Comparison of ENCODE assay signal across 14 cellular contexts in the genomic region with DNA sequence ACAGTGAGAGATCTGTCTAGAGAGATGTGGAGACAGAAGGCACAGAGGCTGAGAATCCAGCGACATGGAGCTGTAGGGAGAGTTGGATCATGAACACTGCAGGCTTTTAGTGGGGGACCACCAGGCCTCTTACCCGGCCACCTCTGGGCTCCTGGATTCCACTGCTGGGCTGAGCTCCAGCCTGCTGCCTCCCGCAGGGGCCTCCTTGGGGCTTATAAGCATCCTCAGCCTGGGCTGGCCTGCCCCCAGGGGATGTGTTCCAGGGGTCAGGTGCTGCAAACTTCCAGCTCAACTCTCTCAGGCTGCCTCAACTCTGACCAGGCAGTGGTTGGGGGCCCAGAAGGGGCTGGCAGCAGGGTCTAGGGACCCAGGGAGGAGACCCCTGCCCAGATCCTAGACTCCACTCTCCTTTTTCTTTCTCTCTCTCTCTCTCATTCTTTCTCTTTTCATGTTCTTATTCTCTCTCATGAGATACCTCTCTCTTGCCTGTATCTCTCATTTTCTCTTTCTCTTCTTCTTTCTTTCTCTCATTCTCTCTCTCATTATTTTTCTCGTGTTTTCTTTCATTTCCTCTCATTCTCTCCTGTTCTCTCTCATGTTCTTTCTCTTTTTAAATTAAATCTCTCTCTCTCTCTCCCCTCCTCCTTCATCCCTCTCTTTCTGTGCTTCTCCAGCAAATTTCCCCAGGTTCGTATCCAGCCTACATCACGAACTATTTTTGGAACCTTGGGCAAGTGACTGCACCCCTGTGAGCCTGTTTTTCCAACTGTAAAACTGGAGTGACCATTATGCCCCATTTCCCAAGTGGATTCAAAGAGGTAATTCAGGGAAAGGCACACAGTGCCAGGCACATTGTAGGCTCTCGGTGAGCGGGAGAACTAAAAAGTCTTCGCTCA. TPM values are rescaled to one million over a fixed set of nuclear protein-coding genes. Genes with fewer than 3 reads are reported as not detected.
DNase-seq lines count a peak whose midpoint lies in the region; ATAC-seq and TF ChIP-seq lines count a peak whose summit lies in the region.
"Had no signal": no experiment of that assay in that cellular context is flagged by ENCODE, and none has a peak within 500 bp of the region (broad histone marks: within the 10 kb centered on the region; RNA-seq: fewer than 3 reads in every experiment).

A gene with protein sequence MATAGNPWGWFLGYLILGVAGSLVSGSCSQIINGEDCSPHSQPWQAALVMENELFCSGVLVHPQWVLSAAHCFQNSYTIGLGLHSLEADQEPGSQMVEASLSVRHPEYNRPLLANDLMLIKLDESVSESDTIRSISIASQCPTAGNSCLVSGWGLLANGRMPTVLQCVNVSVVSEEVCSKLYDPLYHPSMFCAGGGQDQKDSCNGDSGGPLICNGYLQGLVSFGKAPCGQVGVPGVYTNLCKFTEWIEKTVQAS (minus strand): TSS at position 190 of the 896 bp plus-strand sequence. CDS start 657 bp downstream, outside the sequence.

- intact Hi-C loops in IMR-90 (cut with micrococcal nuclease), result no loop called here
- intact Hi-C loops in activated T-helper 2 cell treated with anti-CD3 and anti-CD28 coated beads, Interferon-gamma antibody, Interleukin-2, Interleukin-4, amounts not matched to agents 10 μg/mL and 5 μg/mL and 100 μg/mL, durations not matched to agents 14 hours and 24 hours and 36 hours (cut with micrococcal nuclease), result no loop called here

- H3K4me1 Mint-ChIP-seq in GM23338 (peaks cover 11% of the 10 kb centered on the region), T-cell (peaks cover 12% of the 10 kb centered on the region in 3 donors)
- H3K4me1 Mint-ChIP-seq in stimulated activated naive B cell treated with anti-CD40 and anti-IgM and Interleukin-4, amounts not matched to agents 10 μg/mL and 1 μg/mL and 100 μg/mL, for 72 hours, result peaks cover 12 to 17% of the 10 kb centered on the region in 2 donors
- H3K4me1 Mint-ChIP-seq in activated T-helper 2 cell treated with anti-CD3 and anti-CD28 coated beads, Interferon-gamma antibody, Interleukin-2, Interleukin-4, amounts not matched to agents 10 μg/mL and 5 μg/mL and 100 μg/mL, durations not matched to agents 14 hours and 24 hours and 36 hours (ENCODE audit: low read depth), result peaks cover 4% of the 10 kb centered on the region

- TF ChIP-seq CTCF in GM23338 (conservative IDR thresholded peaks at IDR 0.05; ENCODE audit: low read depth in 2 of 2) (no peak), IMR-90 (conservative IDR thresholded peaks at IDR 0.05; ENCODE audit: low read depth, low read length) (no peak)

- in situ Hi-C loops in IMR-90 (cut with MboI; ENCODE audit: low sequenced_read_pairs), result no loop called here

- POLR2A ChIA-PET in IMR-90 (lab: Charles Lee; ENCODE audit: unreplicated experiment), result no interaction called here
- POLR2A ChIA-PET in T-cell (lab: Charles Lee), result no interaction called here

- no peaks in the 10 kb centered on the region for H3K9me1 ChIP-seq in IMR-90 (ENCODE audit: insufficient read depth, low read length)

- dilution Hi-C loops in IMR-90 (cut with HindIII; ENCODE audit: low sequenced_read_pairs, unreplicated experiment), result no loop called here

- H3K27me3 Mint-ChIP-seq in GM23338 (ENCODE audit: insufficient read depth, low read depth, poor library complexity) (peaks cover 25% of the 10 kb centered on the region), T-cell (peaks cover 41 to 55% of the 10 kb centered on the region in 2 donors)
- peaks cover 0 to 55% of the 10 kb centered on the region in 2 donors for H3K27me3 Mint-ChIP-seq in stimulated activated naive B cell treated with anti-CD40 and anti-IgM and Interleukin-4, amounts not matched to agents 10 μg/mL and 1 μg/mL and 100 μg/mL, for 72 hours
- peaks cover 33% of the 10 kb centered on the region for H3K27me3 Mint-ChIP-seq in activated T-helper 2 cell treated with anti-CD3 and anti-CD28 coated beads, Interferon-gamma antibody, Interleukin-2, Interleukin-4, amounts not matched to agents 10 μg/mL and 5 μg/mL and 100 μg/mL, durations not matched to agents 14 hours and 24 hours and 36 hours (ENCODE audit: low read depth)

- H4K91ac ChIP-seq in IMR-90 (ENCODE audit: insufficient read depth, low read depth, low read length), result no peak within 1 kb of the TSS

- 66% methylated on average over 5 of the region's 9 CpGs; no CpG with 5 or more reads in 1 of the 2 experiments for WGBS in IMR-90 (ENCODE audit: extremely low coverage in 2 of 2, insufficient read length in 1 of 2), 2 experiments

- H3K36me3 ChIP-seq in GM23338 (ENCODE audit: insufficient read depth) (no peaks in the 10 kb centered on the region), IMR-90 (ENCODE audit: control insufficient read depth, insufficient read depth, low read length) (no peaks in the 10 kb centered on the region), iPS-15b (ENCODE audit: control insufficient read depth, insufficient read depth, low read length) (no peaks in the 10 kb centered on the region)
- H3K36me3 ChIP-seq: BLaER1 had no signal

- H2AK5ac ChIP-seq in IMR-90 (ENCODE audit: low read depth, low read length), result no peak within 1 kb of the TSS

- DNase-seq in GM23338 (ENCODE audit: low spot score), result no peak
- no peak for DNase-seq in IMR-90
- DNase-seq in stimulated activated naive B cell treated with anti-CD40 and anti-IgM and Interleukin-4, amounts not matched to agents 10 μg/mL and 1 μg/mL and 100 μg/mL, for 72 hours, result no peak
- no peak for DNase-seq in activated T-helper 2 cell treated with anti-CD3 and anti-CD28 coated beads, Interferon-gamma antibody, Interleukin-2, Interleukin-4, amounts not matched to agents 10 μg/mL and 5 μg/mL and 100 μg/mL, durations not matched to agents 14 hours and 24 hours and 36 hours (ENCODE audit: low spot score)
- no peak for DNase-seq in T-cell
- DNase-seq: Caco-2; CD8-positive, alpha-beta memory T cell; GOT3; KG1 had no signal

- H3K4me1 ChIP-seq in GM23338 (ENCODE audit: insufficient read depth) (peaks cover 11% of the 10 kb centered on the region), IMR-90 (ENCODE audit: control insufficient read depth, insufficient read depth, low read length) (no peaks in the 10 kb centered on the region), iPS-15b (ENCODE audit: control insufficient read depth, insufficient read depth, low read length) (no peaks in the 10 kb centered on the region)
- H3K4me1 ChIP-seq: Caco-2 had no signal

- no peak within 1 kb of the TSS for H3K4ac ChIP-seq in IMR-90 (ENCODE audit: low read depth, low read length)

- H3K4me3 Mint-ChIP-seq in GM23338 (peak within 1 kb of the TSS; percentile 74; the same call in 2 of the 3 replicates), T-cell (no peak within 1 kb of the TSS)
- no peak within 1 kb of the TSS for H3K4me3 Mint-ChIP-seq in stimulated activated naive B cell treated with anti-CD40 and anti-IgM and Interleukin-4, amounts not matched to agents 10 μg/mL and 1 μg/mL and 100 μg/mL, for 72 hours
- H3K4me3 Mint-ChIP-seq in activated T-helper 2 cell treated with anti-CD3 and anti-CD28 coated beads, Interferon-gamma antibody, Interleukin-2, Interleukin-4, amounts not matched to agents 10 μg/mL and 5 μg/mL and 100 μg/mL, durations not matched to agents 14 hours and 24 hours and 36 hours (ENCODE audit: low read depth), result no peak within 1 kb of the TSS

- H2AK9ac ChIP-seq in IMR-90 (replicated peaks; ENCODE audit: low read depth, low read length, poor library complexity), result no peak within 1 kb of the TSS

- H2BK5ac ChIP-seq in IMR-90 (ENCODE audit: low read depth, low read length, poor library complexity, severe bottlenecking), result no peak within 1 kb of the TSS

- 0 out of 2 replicates have a peak, but pooled peaks cover 2% of the 10 kb centered on the region for H3F3A ChIP-seq in GM23338 (replicated peaks; ENCODE audit: low read depth)

- no peaks in the 10 kb centered on the region for H3K9me3 ChIP-seq in IMR-90 (ENCODE audit: control insufficient read depth, insufficient read depth, low read length)
- H3K9me3 ChIP-seq in iPS-15b (ENCODE audit: control insufficient read depth, insufficient read depth, low read length), result no peaks in the 10 kb centered on the region
- H3K9me3 ChIP-seq: BLaER1, Caco-2 had no signal

- H3K9me3 Mint-ChIP-seq in GM23338 (no peaks in the 10 kb centered on the region; the same call in 1 of the 3 replicates), T-cell (no peaks in the 10 kb centered on the region)
- H3K9me3 Mint-ChIP-seq in stimulated activated naive B cell treated with anti-CD40 and anti-IgM and Interleukin-4, amounts not matched to agents 10 μg/mL and 1 μg/mL and 100 μg/mL, for 72 hours, result no peaks in the 10 kb centered on the region
- no peaks in the 10 kb centered on the region for H3K9me3 Mint-ChIP-seq in activated T-helper 2 cell treated with anti-CD3 and anti-CD28 coated beads, Interferon-gamma antibody, Interleukin-2, Interleukin-4, amounts not matched to agents 10 μg/mL and 5 μg/mL and 100 μg/mL, durations not matched to agents 14 hours and 24 hours and 36 hours

- BruUV-seq in IMR-90 (replicated peaks; lab: Mats Ljungman, UMichigan), result no TSS peak

- H3K14ac ChIP-seq in IMR-90 (replicated peaks; ENCODE audit: low read depth, low read length), result no peak within 1 kb of the TSS

- no peaks in the 10 kb centered on the region for H3K79me1 ChIP-seq in IMR-90 (ENCODE audit: low read depth in 1 of 2, low read length in 2 of 2)

- H3K56ac ChIP-seq in IMR-90 (ENCODE audit: extremely low read depth, insufficient read depth, low read length), result no peak within 1 kb of the TSS

- no peak within 1 kb of the TSS for H3K27ac ChIP-seq in GM23338 (ENCODE audit: low read depth)
- H3K27ac ChIP-seq in IMR-90 (ENCODE audit: insufficient read depth, low read length), result no peak within 1 kb of the TSS
- H3K27ac ChIP-seq: BLaER1 had no signal

- H2AFZ ChIP-seq in GM23338 (peak within 1 kb of the TSS; percentile 95), IMR-90 (replicated peaks; ENCODE audit: low read length, poor library complexity) (peak within 1 kb of the TSS; percentile 39)

- H3K27me3 ChIP-seq in GM23338 (ENCODE audit: insufficient read depth) (peaks cover 57% of the 10 kb centered on the region), IMR-90 (ENCODE audit: control insufficient read depth, insufficient read depth, low read length) (peaks cover 11% of the 10 kb centered on the region), iPS-15b (ENCODE audit: control insufficient read depth, insufficient read depth, low read length) (peaks cover 67% of the 10 kb centered on the region)

- CTCF ChIA-PET in IMR-90 (lab: Yijun Ruan, JAX) (interaction anchor here (1.2 to 1.3 kb wide), 2 partner anchors 10 kb away, joined by 3 read pairs; no protein-coding TSS in a partner anchor), T-cell (lab: Charles Lee) (interaction anchor here in 1 of 2 donors (0.7 kb wide), 1 partner anchor 16 kb away, joined by 6 read pairs; no protein-coding TSS in a partner anchor)

- no peaks in the 10 kb centered on the region for H3K79me2 ChIP-seq in GM23338 (replicated peaks; ENCODE audit: insufficient read depth)

- H3K27ac Mint-ChIP-seq in GM23338 (no peak within 1 kb of the TSS), T-cell (peak within 1 kb of the TSS in 1 of 2 donors; percentile 12)
- H3K27ac Mint-ChIP-seq in stimulated activated naive B cell treated with anti-CD40 and anti-IgM and Interleukin-4, amounts not matched to agents 10 μg/mL and 1 μg/mL and 100 μg/mL, for 72 hours, result peak within 1 kb of the TSS; percentile 0
- H3K27ac Mint-ChIP-seq in activated T-helper 2 cell treated with anti-CD3 and anti-CD28 coated beads, Interferon-gamma antibody, Interleukin-2, Interleukin-4, amounts not matched to agents 10 μg/mL and 5 μg/mL and 100 μg/mL, durations not matched to agents 14 hours and 24 hours and 36 hours, result no peak within 1 kb of the TSS
- H3K27ac Mint-ChIP-seq: CD8-positive, alpha-beta memory T cell had no signal

- no peaks in the 10 kb centered on the region; the same call in 2 of the 3 replicates for H3K36me3 Mint-ChIP-seq in GM23338 (ENCODE audit: low read depth)
- no peaks in the 10 kb centered on the region for H3K36me3 Mint-ChIP-seq in stimulated activated naive B cell treated with anti-CD40 and anti-IgM and Interleukin-4, amounts not matched to agents 10 μg/mL and 1 μg/mL and 100 μg/mL, for 72 hours
- no peaks in the 10 kb centered on the region for H3K36me3 Mint-ChIP-seq in activated T-helper 2 cell treated with anti-CD3 and anti-CD28 coated beads, Interferon-gamma antibody, Interleukin-2, Interleukin-4, amounts not matched to agents 10 μg/mL and 5 μg/mL and 100 μg/mL, durations not matched to agents 14 hours and 24 hours and 36 hours (ENCODE audit: low read depth)
- no peaks in the 10 kb centered on the region for H3K36me3 Mint-ChIP-seq in T-cell
- H3K36me3 Mint-ChIP-seq: CD8-positive, alpha-beta memory T cell had no signal

- no peaks in the 10 kb centered on the region for H4K20me1 ChIP-seq in GM23338 (replicated peaks; ENCODE audit: insufficient read depth)
- H4K20me1 ChIP-seq in IMR-90 (ENCODE audit: insufficient read depth, low read length), result no peaks in the 10 kb centered on the region
- H4K20me1 ChIP-seq: BLaER1 had no signal

- no peak within 1 kb of the TSS for H2BK15ac ChIP-seq in IMR-90 (ENCODE audit: low read depth, low read length)

- no peak for TF ChIP-seq POLR2A in IMR-90 (IDR thresholded peaks at IDR 0.05; ENCODE audit: low read depth, low read length)

- no peaks in the 10 kb centered on the region for H3K9me2 ChIP-seq in GM23338 (ENCODE audit: insufficient read depth)

- H3K9ac ChIP-seq in IMR-90 (ENCODE audit: low read depth, low read length) (no peak within 1 kb of the TSS), iPS-15b (ENCODE audit: low read depth, low read length) (no peak within 1 kb of the TSS)
- H3K9ac ChIP-seq: BLaER1 had no signal

- no peak within 1 kb of the TSS for H3K23ac ChIP-seq in IMR-90 (ENCODE audit: low read depth, low read length)

- ATAC-seq in GM23338 (no peak), IMR-90 (ENCODE audit: low read depth) (no peak), GM18511 (IDR thresholded peaks at IDR 0.05; ENCODE audit: unreplicated experiment) (no peak), T-cell (replicated peaks in 1 of 4) (no peak)
- ATAC-seq in stimulated activated naive B cell treated with anti-CD40 and anti-IgM and Interleukin-4, amounts not matched to agents 10 μg/mL and 1 μg/mL and 100 μg/mL, for 72 hours (replicated peaks), result no peak
- ATAC-seq: HCT116 had no signal

- no peak within 1 kb of the TSS for H2BK120ac ChIP-seq in IMR-90 (ENCODE audit: low read depth, low read length)

- H2BK20ac ChIP-seq in IMR-90 (ENCODE audit: low read depth, low read length), result no peak within 1 kb of the TSS

- TF ChIP-seq RAD21 in IMR-90 (IDR thresholded peaks at IDR 0.05; ENCODE audit: low read length), result no peak

- peak within 1 kb of the TSS; percentile 80; the same call in 1 of the 2 replicates for H3K4me3 ChIP-seq in GM23338
- no peak within 1 kb of the TSS for H3K4me3 ChIP-seq in IMR-90 (ENCODE audit: insufficient read depth, low read depth, low read length)
- peak within 1 kb of the TSS; percentile 43 for H3K4me3 ChIP-seq in iPS-15b (ENCODE audit: low read depth, low read length)
- H3K4me3 ChIP-seq: BLaER1 had no signal

- H4K5ac ChIP-seq in IMR-90 (ENCODE audit: low read depth, low read length), result no peak within 1 kb of the TSS

- no peak within 1 kb of the TSS for H3K18ac ChIP-seq in IMR-90 (ENCODE audit: low read depth, low read length)

- H3K4me2 ChIP-seq in GM23338 (peak within 1 kb of the TSS; percentile 88), IMR-90 (ENCODE audit: low read depth, low read length) (no peak within 1 kb of the TSS)

- H4K8ac ChIP-seq in IMR-90 (ENCODE audit: low read depth in 2 of 2, low read length in 2 of 2), result no peak within 1 kb of the TSS

RNA-seq across cellular contexts. Expression of the gene that starts here (rescaled TPM):
- total RNA-seq in GM23338 (2014; rRNA removed; shearing (Covaris generic)), result 0.54 and 0.76 TPM in 2 replicates
- polyA plus RNA-seq in GM23338 (2016; fragmentation: Nextera tagmentation; extraction: Ambion mirVana), result 1.8 and 2.2 TPM in 2 replicates
- not detected in 2 replicates for total RNA-seq in IMR-90 (2012; rRNA removed)
- polyA plus RNA-seq in IMR-90 (2012; rRNA removed), result not detected in 2 replicates
- polyA plus RNA-seq in IMR-90 (2012; cell fraction: cytosol; rRNA removed), result not detected in 2 replicates
- polyA plus RNA-seq in IMR-90 (2012; cell fraction: nucleus; rRNA removed; ENCODE audit: low replicate concordance), result not detected in 2 replicates
- not detected in 2 replicates for total RNA-seq in activated T-helper 2 cell treated with anti-CD3 and anti-CD28 coated beads, Interferon-gamma antibody, Interleukin-2, Interleukin-4, amounts not matched to agents 10 μg/mL and 5 μg/mL and 100 μg/mL, durations not matched to agents 14 hours and 24 hours and 36 hours
- total RNA-seq in T-cell, result not detected
- total RNA-seq: A673; Caco-2; CD8-positive, alpha-beta memory T cell had no signal
- polyA plus RNA-seq: CD8-positive, alpha-beta memory T cell had no signal
